1 cellular context compared by ENCODE assay signal in the genomic region with DNA sequence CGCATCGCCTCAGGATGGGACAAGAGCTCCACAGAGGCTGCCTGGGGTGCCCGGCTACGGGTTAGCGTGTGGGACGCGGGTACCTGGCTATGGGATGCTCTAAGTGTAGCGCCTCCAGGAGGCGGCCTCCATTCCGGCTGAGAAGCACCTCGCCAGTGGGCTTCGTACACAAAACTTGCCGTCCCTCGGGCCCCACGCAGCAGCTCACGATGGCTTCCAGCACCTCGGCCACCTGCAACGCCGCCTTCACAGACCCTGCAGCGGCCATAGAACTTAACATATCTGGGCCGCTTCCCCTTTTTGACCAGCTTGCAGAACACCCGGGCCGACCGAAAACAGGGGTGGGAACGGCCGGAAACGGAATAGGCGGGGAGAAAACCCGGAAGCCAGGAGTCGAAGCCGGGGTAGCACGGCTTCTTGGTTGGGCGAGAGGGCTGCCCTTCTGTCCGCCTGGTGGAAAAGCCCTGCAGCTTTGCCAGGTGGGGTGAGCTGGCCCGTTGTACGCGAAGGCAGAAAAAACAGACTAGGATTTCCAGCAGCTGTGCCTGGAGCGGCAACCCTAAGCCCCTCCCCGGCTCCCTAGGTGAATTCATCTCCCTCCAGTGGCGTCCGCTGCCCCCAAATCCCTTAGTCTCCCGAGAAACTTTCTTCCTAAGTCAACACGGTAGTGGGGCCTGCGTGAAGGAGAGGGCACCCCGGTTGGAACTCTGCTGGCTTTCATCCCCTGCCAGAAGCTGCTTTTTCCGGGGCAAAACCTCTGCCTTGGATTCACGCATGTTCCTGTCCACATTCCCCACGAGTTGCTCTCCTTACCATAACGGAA.
TF ChIP-seq lines count a peak whose summit lies in the region.

A gene (minus strand): TSS at position 337 of the 823 bp plus-strand sequence. CDS start 57 bp downstream, at position 280.

TF ChIP-seq in K562, 482 proteins besides CTCF, POLR2A, EP300 and RAD21 (continued from another document and continues in another):
- TF ChIP-seq, protein P1, sequence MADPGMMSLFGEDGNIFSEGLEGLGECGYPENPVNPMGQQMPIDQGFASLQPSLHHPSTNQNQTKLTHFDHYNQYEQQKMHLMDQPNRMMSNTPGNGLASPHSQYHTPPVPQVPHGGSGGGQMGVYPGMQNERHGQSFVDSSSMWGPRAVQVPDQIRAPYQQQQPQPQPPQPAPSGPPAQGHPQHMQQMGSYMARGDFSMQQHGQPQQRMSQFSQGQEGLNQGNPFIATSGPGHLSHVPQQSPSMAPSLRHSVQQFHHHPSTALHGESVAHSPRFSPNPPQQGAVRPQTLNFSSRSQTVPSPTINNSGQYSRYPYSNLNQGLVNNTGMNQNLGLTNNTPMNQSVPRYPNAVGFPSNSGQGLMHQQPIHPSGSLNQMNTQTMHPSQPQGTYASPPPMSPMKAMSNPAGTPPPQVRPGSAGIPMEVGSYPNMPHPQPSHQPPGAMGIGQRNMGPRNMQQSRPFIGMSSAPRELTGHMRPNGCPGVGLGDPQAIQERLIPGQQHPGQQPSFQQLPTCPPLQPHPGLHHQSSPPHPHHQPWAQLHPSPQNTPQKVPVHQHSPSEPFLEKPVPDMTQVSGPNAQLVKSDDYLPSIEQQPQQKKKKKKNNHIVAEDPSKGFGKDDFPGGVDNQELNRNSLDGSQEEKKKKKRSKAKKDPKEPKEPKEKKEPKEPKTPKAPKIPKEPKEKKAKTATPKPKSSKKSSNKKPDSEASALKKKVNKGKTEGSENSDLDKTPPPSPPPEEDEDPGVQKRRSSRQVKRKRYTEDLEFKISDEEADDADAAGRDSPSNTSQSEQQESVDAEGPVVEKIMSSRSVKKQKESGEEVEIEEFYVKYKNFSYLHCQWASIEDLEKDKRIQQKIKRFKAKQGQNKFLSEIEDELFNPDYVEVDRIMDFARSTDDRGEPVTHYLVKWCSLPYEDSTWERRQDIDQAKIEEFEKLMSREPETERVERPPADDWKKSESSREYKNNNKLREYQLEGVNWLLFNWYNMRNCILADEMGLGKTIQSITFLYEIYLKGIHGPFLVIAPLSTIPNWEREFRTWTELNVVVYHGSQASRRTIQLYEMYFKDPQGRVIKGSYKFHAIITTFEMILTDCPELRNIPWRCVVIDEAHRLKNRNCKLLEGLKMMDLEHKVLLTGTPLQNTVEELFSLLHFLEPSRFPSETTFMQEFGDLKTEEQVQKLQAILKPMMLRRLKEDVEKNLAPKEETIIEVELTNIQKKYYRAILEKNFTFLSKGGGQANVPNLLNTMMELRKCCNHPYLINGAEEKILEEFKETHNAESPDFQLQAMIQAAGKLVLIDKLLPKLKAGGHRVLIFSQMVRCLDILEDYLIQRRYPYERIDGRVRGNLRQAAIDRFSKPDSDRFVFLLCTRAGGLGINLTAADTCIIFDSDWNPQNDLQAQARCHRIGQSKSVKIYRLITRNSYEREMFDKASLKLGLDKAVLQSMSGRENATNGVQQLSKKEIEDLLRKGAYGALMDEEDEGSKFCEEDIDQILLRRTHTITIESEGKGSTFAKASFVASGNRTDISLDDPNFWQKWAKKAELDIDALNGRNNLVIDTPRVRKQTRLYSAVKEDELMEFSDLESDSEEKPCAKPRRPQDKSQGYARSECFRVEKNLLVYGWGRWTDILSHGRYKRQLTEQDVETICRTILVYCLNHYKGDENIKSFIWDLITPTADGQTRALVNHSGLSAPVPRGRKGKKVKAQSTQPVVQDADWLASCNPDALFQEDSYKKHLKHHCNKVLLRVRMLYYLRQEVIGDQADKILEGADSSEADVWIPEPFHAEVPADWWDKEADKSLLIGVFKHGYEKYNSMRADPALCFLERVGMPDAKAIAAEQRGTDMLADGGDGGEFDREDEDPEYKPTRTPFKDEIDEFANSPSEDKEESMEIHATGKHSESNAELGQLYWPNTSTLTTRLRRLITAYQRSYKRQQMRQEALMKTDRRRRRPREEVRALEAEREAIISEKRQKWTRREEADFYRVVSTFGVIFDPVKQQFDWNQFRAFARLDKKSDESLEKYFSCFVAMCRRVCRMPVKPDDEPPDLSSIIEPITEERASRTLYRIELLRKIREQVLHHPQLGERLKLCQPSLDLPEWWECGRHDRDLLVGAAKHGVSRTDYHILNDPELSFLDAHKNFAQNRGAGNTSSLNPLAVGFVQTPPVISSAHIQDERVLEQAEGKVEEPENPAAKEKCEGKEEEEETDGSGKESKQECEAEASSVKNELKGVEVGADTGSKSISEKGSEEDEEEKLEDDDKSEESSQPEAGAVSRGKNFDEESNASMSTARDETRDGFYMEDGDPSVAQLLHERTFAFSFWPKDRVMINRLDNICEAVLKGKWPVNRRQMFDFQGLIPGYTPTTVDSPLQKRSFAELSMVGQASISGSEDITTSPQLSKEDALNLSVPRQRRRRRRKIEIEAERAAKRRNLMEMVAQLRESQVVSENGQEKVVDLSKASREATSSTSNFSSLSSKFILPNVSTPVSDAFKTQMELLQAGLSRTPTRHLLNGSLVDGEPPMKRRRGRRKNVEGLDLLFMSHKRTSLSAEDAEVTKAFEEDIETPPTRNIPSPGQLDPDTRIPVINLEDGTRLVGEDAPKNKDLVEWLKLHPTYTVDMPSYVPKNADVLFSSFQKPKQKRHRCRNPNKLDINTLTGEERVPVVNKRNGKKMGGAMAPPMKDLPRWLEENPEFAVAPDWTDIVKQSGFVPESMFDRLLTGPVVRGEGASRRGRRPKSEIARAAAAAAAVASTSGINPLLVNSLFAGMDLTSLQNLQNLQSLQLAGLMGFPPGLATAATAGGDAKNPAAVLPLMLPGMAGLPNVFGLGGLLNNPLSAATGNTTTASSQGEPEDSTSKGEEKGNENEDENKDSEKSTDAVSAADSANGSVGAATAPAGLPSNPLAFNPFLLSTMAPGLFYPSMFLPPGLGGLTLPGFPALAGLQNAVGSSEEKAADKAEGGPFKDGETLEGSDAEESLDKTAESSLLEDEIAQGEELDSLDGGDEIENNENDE (IDR thresholded peaks at IDR 0.05; ENCODE audit: low read depth, low read length) = no peak
- TF ChIP-seq HMGN3 (IDR thresholded peaks at IDR 0.05; ENCODE audit: borderline replicate concordance, extremely low read depth, insufficient read length, low read depth, low read length) (no peak), NCOA6 (IDR thresholded peaks at IDR 0.05) (no peak), ZBTB17 (CRISPR knock-in tag; IDR thresholded peaks at IDR 0.05) (peak; percentile 44; the same call in 1 of the 2 replicates), HIVEP1 (CRISPR knock-in tag; IDR thresholded peaks at IDR 0.05) (no peak), MECOM (CRISPR knock-in tag; IDR thresholded peaks at IDR 0.05) (no peak), ETS2 (tag; IDR thresholded peaks at IDR 0.05; ENCODE audit: borderline replicate concordance, poor library complexity, severe bottlenecking) (no peak), RBM14 (IDR thresholded peaks at IDR 0.05; ENCODE audit: borderline replicate concordance, insufficient read depth, low read depth, low read length) (no peak), ZNF146 (CRISPR knock-in tag; IDR thresholded peaks at IDR 0.05; ENCODE audit: unreplicated experiment) (no peak), POLR2G (IDR thresholded peaks at IDR 0.05; ENCODE audit: low read depth, low read length) (peak; percentile 97), KDM4B (IDR thresholded peaks at IDR 0.05; ENCODE audit: borderline replicate concordance in 2 of 2, low read depth in 1 of 2) (peak in 1 of 2 experiments; percentile 89; a peak in 1 of 4 replicates), HDAC3 (IDR thresholded peaks at IDR 0.05; ENCODE audit: borderline replicate concordance, partially characterized antibody) (no peak), PHB2 (IDR thresholded peaks at IDR 0.05; ENCODE audit: low read depth) (no peak; the same call in 1 of the 2 replicates), ZNF699 (CRISPR knock-in tag; IDR thresholded peaks at IDR 0.05; ENCODE audit: insufficient replicate concordance) (no peak), NRF1 (conservative IDR thresholded peaks at IDR 0.05 in 1 of 2, IDR thresholded peaks at IDR 0.05 in 1 of 2) (peak in 1 of 2 experiments; percentile 28; a peak in 2 of 4 replicates), KLF1 (tag; IDR thresholded peaks at IDR 0.05) (0 out of 2 replicates have a peak, but pooled peaks have one; percentile 16), ZKSCAN1 (IDR thresholded peaks at IDR 0.05; ENCODE audit: low read depth, low read length) (no peak), FOXJ2 (tag; IDR thresholded peaks at IDR 0.05) (no peak), TBP (optimal IDR thresholded peaks at IDR 0.05; ENCODE audit: low read depth, low read length) (peak; percentile 76), PPARD (CRISPR knock-in tag; IDR thresholded peaks at IDR 0.05) (no peak), ZNF384 (IDR thresholded peaks at IDR 0.05; ENCODE audit: low read depth, low read length) (peak; percentile 16; the same call in 1 of the 2 replicates), ZFPM2 (CRISPR knock-in tag; IDR thresholded peaks at IDR 0.05) (no peak), RBBP5 (IDR thresholded peaks at IDR 0.05; ENCODE audit: borderline replicate concordance, insufficient read depth, low read length, poor library complexity, severe bottlenecking) (peak; percentile 86), TCF7 (IDR thresholded peaks at IDR 0.05; ENCODE audit: borderline replicate concordance) (no peak), FIP1L1 (IDR thresholded peaks at IDR 0.05; ENCODE audit: low read depth, low read length, poor library complexity, severe bottlenecking) (peak; percentile 2)
- TF ChIP-seq, protein P2, sequence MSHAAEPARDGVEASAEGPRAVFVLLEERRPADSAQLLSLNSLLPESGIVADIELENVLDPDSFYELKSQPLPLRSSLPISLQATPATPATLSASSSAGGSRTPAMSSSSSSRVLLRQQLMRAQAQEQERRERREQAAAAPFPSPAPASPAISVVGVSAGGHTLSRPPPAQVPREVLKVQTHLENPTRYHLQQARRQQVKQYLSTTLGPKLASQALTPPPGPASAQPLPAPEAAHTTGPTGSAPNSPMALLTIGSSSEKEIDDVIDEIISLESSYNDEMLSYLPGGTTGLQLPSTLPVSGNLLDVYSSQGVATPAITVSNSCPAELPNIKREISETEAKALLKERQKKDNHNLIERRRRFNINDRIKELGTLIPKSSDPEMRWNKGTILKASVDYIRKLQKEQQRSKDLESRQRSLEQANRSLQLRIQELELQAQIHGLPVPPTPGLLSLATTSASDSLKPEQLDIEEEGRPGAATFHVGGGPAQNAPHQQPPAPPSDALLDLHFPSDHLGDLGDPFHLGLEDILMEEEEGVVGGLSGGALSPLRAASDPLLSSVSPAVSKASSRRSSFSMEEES (CRISPR knock-in tag; IDR thresholded peaks at IDR 0.05) = no peak
- TF ChIP-seq, protein P3, sequence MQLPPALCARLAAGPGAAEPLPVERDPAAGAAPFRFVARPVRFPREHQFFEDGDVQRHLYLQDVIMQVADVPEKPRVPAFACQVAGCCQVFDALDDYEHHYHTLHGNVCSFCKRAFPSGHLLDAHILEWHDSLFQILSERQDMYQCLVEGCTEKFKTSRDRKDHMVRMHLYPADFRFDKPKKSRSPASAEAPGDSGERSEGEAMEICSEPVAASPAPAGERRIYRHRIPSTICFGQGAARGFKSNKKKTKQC (CRISPR knock-in tag; IDR thresholded peaks at IDR 0.05) = peak; percentile 21; the same call in 1 of the 2 replicates
- TF ChIP-seq, protein P4, sequence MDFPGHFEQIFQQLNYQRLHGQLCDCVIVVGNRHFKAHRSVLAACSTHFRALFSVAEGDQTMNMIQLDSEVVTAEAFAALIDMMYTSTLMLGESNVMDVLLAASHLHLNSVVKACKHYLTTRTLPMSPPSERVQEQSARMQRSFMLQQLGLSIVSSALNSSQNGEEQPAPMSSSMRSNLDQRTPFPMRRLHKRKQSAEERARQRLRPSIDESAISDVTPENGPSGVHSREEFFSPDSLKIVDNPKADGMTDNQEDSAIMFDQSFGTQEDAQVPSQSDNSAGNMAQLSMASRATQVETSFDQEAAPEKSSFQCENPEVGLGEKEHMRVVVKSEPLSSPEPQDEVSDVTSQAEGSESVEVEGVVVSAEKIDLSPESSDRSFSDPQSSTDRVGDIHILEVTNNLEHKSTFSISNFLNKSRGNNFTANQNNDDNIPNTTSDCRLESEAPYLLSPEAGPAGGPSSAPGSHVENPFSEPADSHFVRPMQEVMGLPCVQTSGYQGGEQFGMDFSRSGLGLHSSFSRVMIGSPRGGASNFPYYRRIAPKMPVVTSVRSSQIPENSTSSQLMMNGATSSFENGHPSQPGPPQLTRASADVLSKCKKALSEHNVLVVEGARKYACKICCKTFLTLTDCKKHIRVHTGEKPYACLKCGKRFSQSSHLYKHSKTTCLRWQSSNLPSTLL (IDR thresholded peaks at IDR 0.05) = no peak
- TF ChIP-seq, protein P5, sequence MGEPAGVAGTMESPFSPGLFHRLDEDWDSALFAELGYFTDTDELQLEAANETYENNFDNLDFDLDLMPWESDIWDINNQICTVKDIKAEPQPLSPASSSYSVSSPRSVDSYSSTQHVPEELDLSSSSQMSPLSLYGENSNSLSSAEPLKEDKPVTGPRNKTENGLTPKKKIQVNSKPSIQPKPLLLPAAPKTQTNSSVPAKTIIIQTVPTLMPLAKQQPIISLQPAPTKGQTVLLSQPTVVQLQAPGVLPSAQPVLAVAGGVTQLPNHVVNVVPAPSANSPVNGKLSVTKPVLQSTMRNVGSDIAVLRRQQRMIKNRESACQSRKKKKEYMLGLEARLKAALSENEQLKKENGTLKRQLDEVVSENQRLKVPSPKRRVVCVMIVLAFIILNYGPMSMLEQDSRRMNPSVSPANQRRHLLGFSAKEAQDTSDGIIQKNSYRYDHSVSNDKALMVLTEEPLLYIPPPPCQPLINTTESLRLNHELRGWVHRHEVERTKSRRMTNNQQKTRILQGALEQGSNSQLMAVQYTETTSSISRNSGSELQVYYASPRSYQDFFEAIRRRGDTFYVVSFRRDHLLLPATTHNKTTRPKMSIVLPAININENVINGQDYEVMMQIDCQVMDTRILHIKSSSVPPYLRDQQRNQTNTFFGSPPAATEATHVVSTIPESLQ (CRISPR knock-in tag; IDR thresholded peaks at IDR 0.05) = 0 out of 2 replicates have a peak, but pooled peaks have one; percentile 82
- TF ChIP-seq, protein P6, sequence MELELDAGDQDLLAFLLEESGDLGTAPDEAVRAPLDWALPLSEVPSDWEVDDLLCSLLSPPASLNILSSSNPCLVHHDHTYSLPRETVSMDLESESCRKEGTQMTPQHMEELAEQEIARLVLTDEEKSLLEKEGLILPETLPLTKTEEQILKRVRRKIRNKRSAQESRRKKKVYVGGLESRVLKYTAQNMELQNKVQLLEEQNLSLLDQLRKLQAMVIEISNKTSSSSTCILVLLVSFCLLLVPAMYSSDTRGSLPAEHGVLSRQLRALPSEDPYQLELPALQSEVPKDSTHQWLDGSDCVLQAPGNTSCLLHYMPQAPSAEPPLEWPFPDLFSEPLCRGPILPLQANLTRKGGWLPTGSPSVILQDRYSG (tag; conservative IDR thresholded peaks at IDR 0.05; ENCODE audit: low read depth) = no peak
- TF ChIP-seq, protein P7, sequence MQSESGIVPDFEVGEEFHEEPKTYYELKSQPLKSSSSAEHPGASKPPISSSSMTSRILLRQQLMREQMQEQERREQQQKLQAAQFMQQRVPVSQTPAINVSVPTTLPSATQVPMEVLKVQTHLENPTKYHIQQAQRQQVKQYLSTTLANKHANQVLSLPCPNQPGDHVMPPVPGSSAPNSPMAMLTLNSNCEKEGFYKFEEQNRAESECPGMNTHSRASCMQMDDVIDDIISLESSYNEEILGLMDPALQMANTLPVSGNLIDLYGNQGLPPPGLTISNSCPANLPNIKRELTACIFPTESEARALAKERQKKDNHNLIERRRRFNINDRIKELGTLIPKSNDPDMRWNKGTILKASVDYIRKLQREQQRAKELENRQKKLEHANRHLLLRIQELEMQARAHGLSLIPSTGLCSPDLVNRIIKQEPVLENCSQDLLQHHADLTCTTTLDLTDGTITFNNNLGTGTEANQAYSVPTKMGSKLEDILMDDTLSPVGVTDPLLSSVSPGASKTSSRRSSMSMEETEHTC (IDR thresholded peaks at IDR 0.05) = no peak
- TF ChIP-seq, protein P8, sequence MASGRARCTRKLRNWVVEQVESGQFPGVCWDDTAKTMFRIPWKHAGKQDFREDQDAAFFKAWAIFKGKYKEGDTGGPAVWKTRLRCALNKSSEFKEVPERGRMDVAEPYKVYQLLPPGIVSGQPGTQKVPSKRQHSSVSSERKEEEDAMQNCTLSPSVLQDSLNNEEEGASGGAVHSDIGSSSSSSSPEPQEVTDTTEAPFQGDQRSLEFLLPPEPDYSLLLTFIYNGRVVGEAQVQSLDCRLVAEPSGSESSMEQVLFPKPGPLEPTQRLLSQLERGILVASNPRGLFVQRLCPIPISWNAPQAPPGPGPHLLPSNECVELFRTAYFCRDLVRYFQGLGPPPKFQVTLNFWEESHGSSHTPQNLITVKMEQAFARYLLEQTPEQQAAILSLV (tag; IDR thresholded peaks at IDR 0.05) = no peak
